In genomic region chr6:31899882-31900722, GRCh38 we compare ENCODE assay signal across 1 cellular context.
TF ChIP-seq lines count a peak whose summit lies in the region.

No MANE protein-coding gene starts in this region.

TF ChIP-seq in HCT116, 20 proteins besides CTCF, POLR2A, EP300 and RAD21:
- TF ChIP-seq ATF3 (IDR thresholded peaks at IDR 0.05) (no peak), SP1 (IDR thresholded peaks at IDR 0.05; ENCODE audit: low read depth) (no peak), JUND (IDR thresholded peaks at IDR 0.05) (no peak), CBX3 (IDR thresholded peaks at IDR 0.05; ENCODE audit: low read depth) (no peak), TCF7L2 (IDR thresholded peaks at IDR 0.05; ENCODE audit: borderline replicate concordance, extremely low read depth, insufficient read depth, insufficient read length) (no peak), ZBTB33 (IDR thresholded peaks at IDR 0.05; ENCODE audit: extremely low read depth, insufficient replicate concordance, low read length) (no peak), EZH2phosphoT487 (IDR thresholded peaks at IDR 0.05; ENCODE audit: borderline replicate concordance) (no peak), EZH2 (IDR thresholded peaks at IDR 0.05) (no peak), YY1 (IDR thresholded peaks at IDR 0.05; ENCODE audit: extremely low read depth, insufficient replicate concordance, low read depth, low read length) (no peak), ELF1 (IDR thresholded peaks at IDR 0.05; ENCODE audit: borderline replicate concordance, low read depth) (no peak), REST (IDR thresholded peaks at IDR 0.05; ENCODE audit: low read depth) (no peak)
